ENCODE assay signal across 10 cellular contexts in genomic region chr2:130755234-130756040, GRCh38. TPM values are rescaled to one million over a fixed set of nuclear protein-coding genes. Genes with fewer than 3 reads are reported as not detected.
DNase-seq lines count a peak whose midpoint lies in the region; ATAC-seq and TF ChIP-seq lines count a peak whose summit lies in the region.
"Had no signal": no experiment of that assay in that cellular context is flagged by ENCODE, and none has a peak within 500 bp of the region (broad histone marks: within the 10 kb centered on the region; RNA-seq: fewer than 3 reads in every experiment).

TSS of gene AMER3 (plus strand) at chr2:130755540. CDS start at chr2:130762073, 6,533 bp downstream.

- H3K9me3 Mint-ChIP-seq in natural killer cell treated with Interleukin-12 subunit alpha and Interleukin-12 subunit beta and Interleukin-15 and Interleukin-18, amount 100 ng/mL, for 72 hours = no peaks in the 10 kb centered on the region

- H3K27ac ChIP-seq in caudate nucleus (ENCODE audit: low read depth, low read length) = peak within 1 kb of the TSS; percentile 16

- H3K27me3 Mint-ChIP-seq in natural killer cell treated with Interleukin-12 subunit alpha and Interleukin-12 subunit beta and Interleukin-15 and Interleukin-18, amount 100 ng/mL, for 72 hours = peaks cover 35 to 44% of the 10 kb centered on the region in 2 donors

- ATAC-seq in natural killer cell treated with Interleukin-12 subunit alpha and Interleukin-12 subunit beta and Interleukin-15 and Interleukin-18, amount 100 ng/mL, for 72 hours = peak; percentile 7 to 36
- ATAC-seq in HG03039 (IDR thresholded peaks at IDR 0.05; ENCODE audit: unreplicated experiment) = no peak

- peak within 1 kb of the TSS; percentile 55 for H3K4me3 Mint-ChIP-seq in natural killer cell treated with Interleukin-12 subunit alpha and Interleukin-12 subunit beta and Interleukin-15 and Interleukin-18, amount 100 ng/mL, for 72 hours

- H3K4me3 ChIP-seq in LNCaP clone FGC (ENCODE audit: low read depth, low read length) = peak within 1 kb of the TSS; percentile 51

- no peaks in the 10 kb centered on the region for H3K36me3 Mint-ChIP-seq in natural killer cell treated with Interleukin-12 subunit alpha and Interleukin-12 subunit beta and Interleukin-15 and Interleukin-18, amount 100 ng/mL, for 72 hours

- no peak for TF ChIP-seq CTCF in LNCaP clone FGC (IDR thresholded peaks at IDR 0.05; ENCODE audit: control insufficient read depth, extremely low read depth, insufficient read depth)

- H3K27ac Mint-ChIP-seq in natural killer cell treated with Interleukin-12 subunit alpha and Interleukin-12 subunit beta and Interleukin-15 and Interleukin-18, amount 100 ng/mL, for 72 hours = no peak within 1 kb of the TSS

- peak; percentile 50 for DNase-seq in DMS153 (lab: John Stamatoyannopoulos, UW)
- DNase-seq in LNCaP clone FGC (ENCODE audit: low read depth) = no peak
- DNase-seq in caudate nucleus (lab: John Stamatoyannopoulos, UW) = peak in 22 of 61 donors; percentile 9 to 77 (median 34)
- DNase-seq in natural killer cell treated with Interleukin-12 subunit alpha and Interleukin-12 subunit beta and Interleukin-15 and Interleukin-18, amount 100 ng/mL, for 72 hours (ENCODE audit: low spot score) = no peak
- DNase-seq in pons (ENCODE audit: low spot score) = no peak
- DNase-seq in activated naive CD4-positive, alpha-beta T cell (lab: John Stamatoyannopoulos, UW) = no peak
- DNase-seq in stimulated activated CD4-positive, alpha-beta T cell treated with anti-CD3 and anti-CD28 coated beads, Interleukin-1b, Interleukin-23, amount 100 ng/mL, for 48 hours = no peak

- H3K4me1 Mint-ChIP-seq in natural killer cell treated with Interleukin-12 subunit alpha and Interleukin-12 subunit beta and Interleukin-15 and Interleukin-18, amount 100 ng/mL, for 72 hours (ENCODE audit: low read depth in 2 of 2) = peaks cover 0 to 6% of the 10 kb centered on the region in 2 donors

RNA-seq across cellular contexts. Expression of gene AMER3, which starts in this region (rescaled TPM):
- total RNA-seq in natural killer cell treated with Interleukin-12 subunit alpha and Interleukin-12 subunit beta and Interleukin-15 and Interleukin-18, amount 100 ng/mL, for 72 hours = not detected
- total RNA-seq: dermis microvascular lymphatic vessel endothelial cell, RPMI7951 had no signal

Comparison
In these comparisons a context has a peak if more than half of its experiments do, and no peak if none do; other contexts are left out.
1. Peak in ATAC-seq in natural killer cell treated with Interleukin-12 subunit alpha and Interleukin-12 subunit beta and Interleukin-15 and Interleukin-18, amount 100 ng/mL, for 72 hours; RNA of the gene not detected or under 1 TPM.